ENCODE assay signal across 8 cellular contexts in genomic region chrX:53089224-53089842, GRCh38. TPM values are rescaled to one million over a fixed set of nuclear protein-coding genes. Genes with fewer than 3 reads are reported as not detected.
DNase-seq lines count a peak whose midpoint lies in the region; ATAC-seq and TF ChIP-seq lines count a peak whose summit lies in the region.

No MANE protein-coding gene starts in this region.

- H3K14ac ChIP-seq in H9 (ENCODE audit: insufficient read depth, low read length): no peak overlapping the region

- H3K56ac ChIP-seq in H9 (ENCODE audit: insufficient read length, low read depth, low read length): no peak overlapping the region

- H2AFZ ChIP-seq in H9 (ENCODE audit: low read length): no peak overlapping the region

- no peak overlapping the region for H3K9ac ChIP-seq in H9 (ENCODE audit: extremely low read depth, insufficient read length, low read length)

- POLR2A ChIA-PET in CD4-positive, alpha-beta T cell (lab: Charles Lee): interaction anchor here (1.6 to 2.1 kb wide), 2 partner anchors 8 to 17 kb away, joined by 6 to 10 read pairs; no protein-coding TSS in a partner anchor

- no peak overlapping the region for H3T11ph ChIP-seq in H9 (ENCODE audit: low read length)

- H3K27me3 Mint-ChIP-seq in CD4-positive, alpha-beta T cell: no peaks in the 10 kb centered on the region
- H3K27me3 Mint-ChIP-seq in H9 (ENCODE audit: low read depth) (no peaks in the 10 kb centered on the region; the same call in 1 of the 2 replicates), glutamatergic neuron (ENCODE audit: unreplicated experiment) (peaks cover 2% of the 10 kb centered on the region)
- H3K27me3 Mint-ChIP-seq in activated naive CD8-positive, alpha-beta T cell treated with anti-CD3 and anti-CD28 coated beads for 36 hours: no peaks in the 10 kb centered on the region

- H2AK5ac ChIP-seq in H9 (ENCODE audit: insufficient read length, low read length): no peak overlapping the region

- no peak overlapping the region for H2BK120ac ChIP-seq in H9 (ENCODE audit: low read depth, low read length, poor library complexity, severe bottlenecking)

- no peak overlapping the region for H4K8ac ChIP-seq in H9 (replicated peaks; ENCODE audit: insufficient read length, low read depth, low read length)

- H3K27ac Mint-ChIP-seq in CD4-positive, alpha-beta T cell: peak overlapping the region; percentile 98
- H3K27ac Mint-ChIP-seq in H9 (no peak overlapping the region; a peak in 1 of 7 replicates), glutamatergic neuron (ENCODE audit: unreplicated experiment) (peak overlapping the region; percentile 89)
- H3K27ac Mint-ChIP-seq in activated naive CD8-positive, alpha-beta T cell treated with anti-CD3 and anti-CD28 coated beads for 36 hours: peak overlapping the region; percentile 96

- no peak overlapping the region for H3K4ac ChIP-seq in H9 (ENCODE audit: low read depth, low read length)

- no peaks in the 10 kb centered on the region for H3K79me1 ChIP-seq in H9 (ENCODE audit: insufficient read depth, low read depth, low read length, poor library complexity, severe bottlenecking)

- peaks cover 52% of the 10 kb centered on the region for H3K36me3 Mint-ChIP-seq in CD4-positive, alpha-beta T cell (ENCODE audit: low read depth)
- H3K36me3 Mint-ChIP-seq in H9 (ENCODE audit: insufficient read depth in 1 of 3, low read depth in 3 of 3) (peaks cover 22 to 39% (median 26%) of the 10 kb centered on the region in 3 experiments), glutamatergic neuron (ENCODE audit: unreplicated experiment) (peaks cover 3% of the 10 kb centered on the region)
- peaks cover 27% of the 10 kb centered on the region for H3K36me3 Mint-ChIP-seq in activated naive CD8-positive, alpha-beta T cell treated with anti-CD3 and anti-CD28 coated beads for 36 hours

- DNase-seq in CD4-positive, alpha-beta T cell: peak in 6 of 10 experiments; percentile 19 to 37 (median 32)
- no peak for DNase-seq in H9
- DNase-seq in NCI-H510A (lab: John Stamatoyannopoulos, UW): peak; percentile 12
- no peak for DNase-seq in activated naive CD8-positive, alpha-beta T cell treated with anti-CD3 and anti-CD28 coated beads for 36 hours
- peak; percentile 43 for DNase-seq in glutamatergic neuron
- peak; percentile 64 for DNase-seq in pons (ENCODE audit: low spot score)

- no peaks in the 10 kb centered on the region for H3K9me3 ChIP-seq in CD4-positive, alpha-beta T cell (ENCODE audit: control insufficient read depth, low read length)
- peaks cover 32% of the 10 kb centered on the region for H3K9me3 ChIP-seq in H9 (ENCODE audit: control insufficient read depth, low read depth, low read length)

- no peak overlapping the region for H2BK15ac ChIP-seq in H9 (ENCODE audit: low read depth, low read length)

- H3K4me1 Mint-ChIP-seq in CD4-positive, alpha-beta T cell (ENCODE audit: low read depth): peaks cover 65% of the 10 kb centered on the region
- H3K4me1 Mint-ChIP-seq in H9 (peaks cover 4 to 11% of the 10 kb centered on the region in 2 experiments; a peak in 3 of 4 replicates), glutamatergic neuron (ENCODE audit: low read depth, unreplicated experiment) (no peaks in the 10 kb centered on the region)
- peaks cover 44% of the 10 kb centered on the region for H3K4me1 Mint-ChIP-seq in activated naive CD8-positive, alpha-beta T cell treated with anti-CD3 and anti-CD28 coated beads for 36 hours

- no peak overlapping the region for H3K18ac ChIP-seq in H9 (ENCODE audit: insufficient read length, low read depth, low read length)

- no peaks in the 10 kb centered on the region for H3K9me3 Mint-ChIP-seq in CD4-positive, alpha-beta T cell
- H3K9me3 Mint-ChIP-seq in H9: peaks cover 67 to 80% of the 10 kb centered on the region in 2 experiments
- H3K9me3 Mint-ChIP-seq in activated naive CD8-positive, alpha-beta T cell treated with anti-CD3 and anti-CD28 coated beads for 36 hours: no peaks in the 10 kb centered on the region
- peaks cover 3% of the 10 kb centered on the region for H3K9me3 Mint-ChIP-seq in glutamatergic neuron (ENCODE audit: unreplicated experiment)

- no peak overlapping the region for H4K91ac ChIP-seq in H9 (ENCODE audit: insufficient read length, low read depth, low read length)

- H3K23ac ChIP-seq in H9 (ENCODE audit: insufficient read length, low read depth, low read length): no peak overlapping the region

- H3K27ac ChIP-seq in CD4-positive, alpha-beta T cell (ENCODE audit: low read depth, low read length): peak overlapping the region; percentile 89
- H3K27ac ChIP-seq in H9 (ENCODE audit: insufficient read length, low read depth, low read length): no peak overlapping the region

- no peak for ATAC-seq in CD4-positive, alpha-beta T cell (ENCODE audit: poor library complexity)
- no peak for ATAC-seq in HG03139 (IDR thresholded peaks at IDR 0.05; ENCODE audit: unreplicated experiment)
- ATAC-seq in GM21367 (IDR thresholded peaks at IDR 0.05; ENCODE audit: unreplicated experiment): no peak

- H4K20me1 ChIP-seq in H9 (ENCODE audit: control insufficient read depth, insufficient read depth, insufficient read length): no peaks in the 10 kb centered on the region

- TF ChIP-seq CTCF in CD4-positive, alpha-beta T cell (IDR thresholded peaks at IDR 0.05): peak; percentile 81
- peak; percentile 75 for TF ChIP-seq CTCF in H9 (conservative IDR thresholded peaks at IDR 0.05)
- TF ChIP-seq CTCF in glutamatergic neuron (IDR thresholded peaks at IDR 0.05; ENCODE audit: partially characterized antibody, unreplicated experiment): peak; percentile 70

- CTCF ChIA-PET in CD4-positive, alpha-beta T cell (lab: Charles Lee): interaction anchor here (0.7 to 0.9 kb wide), 3 partner anchors 9 to 17 kb away, joined by 3 to 4 read pairs (median 3); no protein-coding TSS in a partner anchor

- peaks cover 8% of the 10 kb centered on the region for H3K23me2 ChIP-seq in H9 (ENCODE audit: insufficient read length, low read depth, low read length, poor library complexity, severe bottlenecking)

- no peak overlapping the region for H4K5ac ChIP-seq in H9 (ENCODE audit: insufficient read length, low read depth, low read length)

- H3K4me2 ChIP-seq in H9 (ENCODE audit: insufficient read depth, insufficient read length, low read length): peak overlapping the region; percentile 68

- H3K27me3 ChIP-seq in CD4-positive, alpha-beta T cell (ENCODE audit: control insufficient read depth, insufficient read depth, low read length): no peaks in the 10 kb centered on the region
- no peaks in the 10 kb centered on the region for H3K27me3 ChIP-seq in H9 (ENCODE audit: insufficient read depth, low read length)

- H3K79me2 ChIP-seq in H9 (ENCODE audit: insufficient read depth, low read length): no peaks in the 10 kb centered on the region

- peak overlapping the region; percentile 95 for H3K4me3 Mint-ChIP-seq in CD4-positive, alpha-beta T cell
- H3K4me3 Mint-ChIP-seq in H9: peak overlapping the region; percentile 84 to 94
- peak overlapping the region; percentile 81 for H3K4me3 Mint-ChIP-seq in activated naive CD8-positive, alpha-beta T cell treated with anti-CD3 and anti-CD28 coated beads for 36 hours
- peak overlapping the region; percentile 97 for H3K4me3 Mint-ChIP-seq in glutamatergic neuron (ENCODE audit: unreplicated experiment)

- intact Hi-C loops in CD4-positive, alpha-beta T cell (cut with DNase I, micrococcal nuclease): loop anchor here in 1 of 2 experiments (1.0 kb wide), 1 partner anchor 18 kb away; no protein-coding TSS in a partner anchor

- no peak overlapping the region for H2BK12ac ChIP-seq in H9 (ENCODE audit: insufficient read length, low read depth, low read length)

- no peak overlapping the region for H2BK20ac ChIP-seq in H9 (ENCODE audit: low read depth, low read length, poor library complexity, severe bottlenecking)

- H2BK5ac ChIP-seq in H9 (ENCODE audit: insufficient read length, low read length): no peak overlapping the region

- H3K4me1 ChIP-seq in H9 (ENCODE audit: insufficient read depth, low read length): no peaks in the 10 kb centered on the region

- no CpG with 5 or more reads among the region's 11 CpGs for WGBS in H9 (ENCODE audit: extremely low coverage, insufficient read length, low lambda C conversion rate)

RNA-seq across cellular contexts. Expression of gene KANTR, which starts 4.6 kb away (rescaled TPM):
- 1 to 10 TPM; 6.2 to 6.8 TPM for total RNA-seq in CD4-positive, alpha-beta T cell
- 6.3 and 7.7 TPM in 2 replicates for total RNA-seq in H9 (2021)
- 1 to 10 TPM; 6.3 to 6.4 TPM for total RNA-seq in activated naive CD8-positive, alpha-beta T cell treated with anti-CD3 and anti-CD28 coated beads for 36 hours
- 20.0 TPM for total RNA-seq in glutamatergic neuron (ENCODE audit: unreplicated experiment)

RNA-seq across cellular contexts. Expression of gene TSPYL2, which starts 7.2 kb away (rescaled TPM):
- total RNA-seq in CD4-positive, alpha-beta T cell: 100 to 1,000 TPM; 428 to 461 TPM
- 20.7 and 24.6 TPM in 2 replicates for total RNA-seq in H9 (2021)
- total RNA-seq in activated naive CD8-positive, alpha-beta T cell treated with anti-CD3 and anti-CD28 coated beads for 36 hours: 10 to 100 TPM; 46.7 to 52.7 TPM
- 10.2 TPM for total RNA-seq in glutamatergic neuron (ENCODE audit: unreplicated experiment)

RNA-seq across cellular contexts. Expression of gene GPR173, which starts 40.7 kb away (rescaled TPM):
- not detected for total RNA-seq in CD4-positive, alpha-beta T cell
- total RNA-seq in H9 (2021): 4.5 and 5.4 TPM in 2 replicates
- under 1 TPM; 0.56 to 0.64 TPM for total RNA-seq in activated naive CD8-positive, alpha-beta T cell treated with anti-CD3 and anti-CD28 coated beads for 36 hours
- 85.3 TPM for total RNA-seq in glutamatergic neuron (ENCODE audit: unreplicated experiment)

Comparison
In these comparisons a context has a peak if more than half of its experiments do, and no peak if none do; other contexts are left out.
1. DNase-seq: peak in CD4-positive, alpha-beta T cell (6 of 10), NCI-H510A (single experiment), glutamatergic neuron (single experiment) and pons (single experiment); none in H9 (single experiment) and activated naive CD8-positive, alpha-beta T cell treated with anti-CD3 and anti-CD28 coated beads for 36 hours (single experiment).
2. H3K27ac Mint-ChIP-seq: peak in CD4-positive, alpha-beta T cell (single experiment), activated naive CD8-positive, alpha-beta T cell treated with anti-CD3 and anti-CD28 coated beads for 36 hours (single experiment) and glutamatergic neuron (single experiment); none in H9 (0 of 3).
3. RNA of gene TSPYL2, which starts 7.2 kb away (total RNA-seq): 428 to 461 TPM in CD4-positive, alpha-beta T cell; 46.7 to 52.7 TPM in activated naive CD8-positive, alpha-beta T cell treated with anti-CD3 and anti-CD28 coated beads for 36 hours, 20.7 to 24.6 TPM in H9 and 10.2 TPM in glutamatergic neuron (single experiment); every median in the first group is over 4 times any median in the second.
4. RNA of gene GPR173, which starts 40.7 kb away (total RNA-seq): 85.3 TPM in glutamatergic neuron (single experiment); 4.5 to 5.4 TPM in H9, 0.56 to 0.64 TPM in activated naive CD8-positive, alpha-beta T cell treated with anti-CD3 and anti-CD28 coated beads for 36 hours and not detected in CD4-positive, alpha-beta T cell; every median in the first group is over 10 times any median in the second.
5. Peak in every context shown above with its lines, with median percentiles within 50 percentile points of each other: H3K4me3 Mint-ChIP-seq and CTCF ChIP-seq.